17 cellular contexts compared by ENCODE assay signal in the genomic region with DNA sequence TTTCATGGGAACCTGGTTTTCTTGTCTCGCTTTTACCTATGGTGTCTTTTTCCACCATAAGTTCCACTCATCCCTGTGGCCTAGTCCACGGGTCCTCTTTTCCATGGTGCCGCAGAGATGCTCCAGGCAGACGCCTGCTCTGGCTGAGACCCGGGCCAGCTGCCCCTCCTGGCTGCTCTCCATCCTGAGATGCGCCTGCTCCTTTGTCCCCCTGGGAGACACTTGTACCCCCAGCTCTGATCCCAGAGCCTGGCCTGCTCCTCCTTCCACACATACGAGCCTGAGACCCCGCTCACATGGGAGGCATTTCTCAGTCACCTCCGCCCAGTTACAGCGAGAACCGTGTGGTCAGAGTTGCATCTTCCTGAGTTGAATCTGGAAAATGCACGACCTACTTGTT.
"Had no signal": no experiment of that assay in that cellular context is flagged by ENCODE, and none has a peak within 500 bp of the region (broad histone marks: within the 10 kb centered on the region; RNA-seq: fewer than 3 reads in every experiment).

No MANE protein-coding gene starts in this region.

- H3K36me3 ChIP-seq: ovary, vagina had no signal

- H3K9me3 ChIP-seq: body of pancreas, colonic mucosa, ovary, tibial artery, vagina had no signal

- DNase-seq: activated CD4-positive, CD25-positive, alpha-beta regulatory T cell treated with anti-CD3 and anti-CD28 coated beads, Interleukin-2, amount 50 U/mL, for 72 hours; activated gamma-delta T cell; activated naive CD8-positive, alpha-beta T cell treated with anti-CD3 and anti-CD28 coated beads for 36 hours; amygdala; body of pancreas; central memory CD4-positive, alpha-beta T cell; colonic mucosa; hippocampal formation; mesendoderm; ovary; stimulated activated CD4-positive, alpha-beta T cell treated with anti-CD3 and anti-CD28 coated beads, Interleukin-2, amount 100 ng/mL, for 48 hours; stimulated activated naive CD4-positive, alpha-beta T cell; T-helper 9 cell; tibial artery had no signal

- H3K9me3 Mint-ChIP-seq: activated naive CD8-positive, alpha-beta T cell treated with anti-CD3 and anti-CD28 coated beads for 36 hours; neural crest cell had no signal

- H3K4me1 ChIP-seq: body of pancreas, colonic mucosa, tibial artery, vagina had no signal

- H3K27ac ChIP-seq: body of pancreas, colonic mucosa, ovary, tibial artery, vagina had no signal

- H3K4me3 ChIP-seq: body of pancreas, colonic mucosa, ovary, tibial artery, vagina had no signal

- H3K36me3 Mint-ChIP-seq: activated naive CD8-positive, alpha-beta T cell treated with anti-CD3 and anti-CD28 coated beads for 36 hours had no signal

- H3K27me3 ChIP-seq: body of pancreas, colonic mucosa, ovary, tibial artery, vagina had no signal

- H3K27ac Mint-ChIP-seq: activated naive CD8-positive, alpha-beta T cell treated with anti-CD3 and anti-CD28 coated beads for 36 hours had no signal

- H3K27me3 Mint-ChIP-seq: activated naive CD8-positive, alpha-beta T cell treated with anti-CD3 and anti-CD28 coated beads for 36 hours had no signal

- ATAC-seq: body of pancreas, esophagus mucosa had no signal

- H3K4me1 Mint-ChIP-seq: activated naive CD8-positive, alpha-beta T cell treated with anti-CD3 and anti-CD28 coated beads for 36 hours had no signal

- H3K4me3 Mint-ChIP-seq: activated naive CD8-positive, alpha-beta T cell treated with anti-CD3 and anti-CD28 coated beads for 36 hours; neural crest cell had no signal
